In the genomic region with DNA sequence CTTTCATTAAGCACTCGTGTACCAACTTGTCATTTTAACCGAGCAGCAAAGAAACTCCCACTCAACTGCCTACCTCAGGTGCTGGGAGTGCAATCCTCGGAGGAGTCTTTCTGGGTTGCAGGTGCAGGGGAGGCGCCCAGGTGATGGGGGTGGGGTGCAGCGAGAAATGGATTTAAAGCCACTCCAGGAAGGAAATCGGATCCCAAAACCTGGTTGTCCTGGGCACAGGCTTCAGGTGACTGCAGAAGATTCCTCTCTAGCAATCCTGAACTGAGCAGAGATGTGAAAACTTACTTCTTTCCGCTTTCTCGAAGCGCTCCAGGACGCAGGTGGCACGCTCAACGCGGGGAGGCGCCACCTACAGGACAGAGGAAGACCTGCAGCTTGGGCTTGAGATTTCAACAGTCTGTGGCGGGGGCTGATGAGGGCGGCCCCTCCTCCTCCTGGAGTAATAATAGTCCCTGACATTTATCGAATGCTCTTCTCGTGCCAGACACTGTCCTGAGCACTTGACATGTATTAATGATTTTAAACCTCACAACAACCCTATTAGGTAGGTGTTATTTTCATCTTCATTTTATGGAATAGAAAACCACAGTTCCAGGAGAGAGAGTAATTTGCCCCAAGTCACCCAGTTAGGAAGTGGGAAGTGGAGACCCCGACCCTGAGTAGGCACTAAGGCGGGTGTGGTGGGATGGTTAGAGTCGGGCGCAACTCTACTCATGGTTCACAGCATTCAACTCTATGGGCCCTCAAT, we compare ENCODE assay signal across 1 cellular context.
TF ChIP-seq lines count a peak whose summit lies in the region.

No MANE protein-coding gene starts in this region.

TF ChIP-seq in GM12878, 131 proteins besides CTCF, POLR2A, EP300 and RAD21 (continued from another document and continues in another):
- TF ChIP-seq, protein P1, sequence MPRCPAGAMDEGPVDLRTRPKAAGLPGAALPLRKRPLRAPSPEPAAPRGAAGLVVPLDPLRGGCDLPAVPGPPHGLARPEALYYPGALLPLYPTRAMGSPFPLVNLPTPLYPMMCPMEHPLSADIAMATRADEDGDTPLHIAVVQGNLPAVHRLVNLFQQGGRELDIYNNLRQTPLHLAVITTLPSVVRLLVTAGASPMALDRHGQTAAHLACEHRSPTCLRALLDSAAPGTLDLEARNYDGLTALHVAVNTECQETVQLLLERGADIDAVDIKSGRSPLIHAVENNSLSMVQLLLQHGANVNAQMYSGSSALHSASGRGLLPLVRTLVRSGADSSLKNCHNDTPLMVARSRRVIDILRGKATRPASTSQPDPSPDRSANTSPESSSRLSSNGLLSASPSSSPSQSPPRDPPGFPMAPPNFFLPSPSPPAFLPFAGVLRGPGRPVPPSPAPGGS (IDR thresholded peaks at IDR 0.05; ENCODE audit: borderline replicate concordance, insufficient read depth, low read depth, low read length, poor library complexity, severe bottlenecking) = no peak
- TF ChIP-seq BACH1 (IDR thresholded peaks at IDR 0.05; ENCODE audit: borderline replicate concordance) = no peak
- TF ChIP-seq YBX1 (IDR thresholded peaks at IDR 0.05) = no peak
- no peak for TF ChIP-seq JUNB (IDR thresholded peaks at IDR 0.05)
- TF ChIP-seq GATAD2B (conservative IDR thresholded peaks at IDR 0.05; ENCODE audit: low read depth) = no peak
- TF ChIP-seq, protein P2, sequence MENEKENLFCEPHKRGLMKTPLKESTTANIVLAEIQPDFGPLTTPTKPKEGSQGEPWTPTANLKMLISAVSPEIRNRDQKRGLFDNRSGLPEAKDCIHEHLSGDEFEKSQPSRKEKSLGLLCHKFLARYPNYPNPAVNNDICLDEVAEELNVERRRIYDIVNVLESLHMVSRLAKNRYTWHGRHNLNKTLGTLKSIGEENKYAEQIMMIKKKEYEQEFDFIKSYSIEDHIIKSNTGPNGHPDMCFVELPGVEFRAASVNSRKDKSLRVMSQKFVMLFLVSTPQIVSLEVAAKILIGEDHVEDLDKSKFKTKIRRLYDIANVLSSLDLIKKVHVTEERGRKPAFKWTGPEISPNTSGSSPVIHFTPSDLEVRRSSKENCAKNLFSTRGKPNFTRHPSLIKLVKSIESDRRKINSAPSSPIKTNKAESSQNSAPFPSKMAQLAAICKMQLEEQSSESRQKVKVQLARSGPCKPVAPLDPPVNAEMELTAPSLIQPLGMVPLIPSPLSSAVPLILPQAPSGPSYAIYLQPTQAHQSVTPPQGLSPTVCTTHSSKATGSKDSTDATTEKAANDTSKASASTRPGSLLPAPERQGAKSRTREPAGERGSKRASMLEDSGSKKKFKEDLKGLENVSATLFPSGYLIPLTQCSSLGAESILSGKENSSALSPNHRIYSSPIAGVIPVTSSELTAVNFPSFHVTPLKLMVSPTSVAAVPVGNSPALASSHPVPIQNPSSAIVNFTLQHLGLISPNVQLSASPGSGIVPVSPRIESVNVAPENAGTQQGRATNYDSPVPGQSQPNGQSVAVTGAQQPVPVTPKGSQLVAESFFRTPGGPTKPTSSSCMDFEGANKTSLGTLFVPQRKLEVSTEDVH (IDR thresholded peaks at IDR 0.05; ENCODE audit: low read depth, partially characterized antibody) = no peak
- no peak for TF ChIP-seq RBBP5 (conservative IDR thresholded peaks at IDR 0.05)
- TF ChIP-seq MEF2A (IDR thresholded peaks at IDR 0.05; ENCODE audit: insufficient read depth, low read depth, low read length) = no peak
- TF ChIP-seq POLR2AphosphoS2 (IDR thresholded peaks at IDR 0.05; ENCODE audit: low read depth, low read length) = no peak
- peak; percentile 38 for TF ChIP-seq IKZF1 (conservative IDR thresholded peaks at IDR 0.05)
- no peak for TF ChIP-seq SIN3A (IDR thresholded peaks at IDR 0.05; ENCODE audit: low read depth, low read length)
- 0 out of 2 replicates have a peak, but pooled peaks have one; percentile 16 for TF ChIP-seq CHD2 (IDR thresholded peaks at IDR 0.05; ENCODE audit: borderline replicate concordance, low read depth, low read length)
- no peak for TF ChIP-seq HDGF (IDR thresholded peaks at IDR 0.05)
- TF ChIP-seq, protein P3, sequence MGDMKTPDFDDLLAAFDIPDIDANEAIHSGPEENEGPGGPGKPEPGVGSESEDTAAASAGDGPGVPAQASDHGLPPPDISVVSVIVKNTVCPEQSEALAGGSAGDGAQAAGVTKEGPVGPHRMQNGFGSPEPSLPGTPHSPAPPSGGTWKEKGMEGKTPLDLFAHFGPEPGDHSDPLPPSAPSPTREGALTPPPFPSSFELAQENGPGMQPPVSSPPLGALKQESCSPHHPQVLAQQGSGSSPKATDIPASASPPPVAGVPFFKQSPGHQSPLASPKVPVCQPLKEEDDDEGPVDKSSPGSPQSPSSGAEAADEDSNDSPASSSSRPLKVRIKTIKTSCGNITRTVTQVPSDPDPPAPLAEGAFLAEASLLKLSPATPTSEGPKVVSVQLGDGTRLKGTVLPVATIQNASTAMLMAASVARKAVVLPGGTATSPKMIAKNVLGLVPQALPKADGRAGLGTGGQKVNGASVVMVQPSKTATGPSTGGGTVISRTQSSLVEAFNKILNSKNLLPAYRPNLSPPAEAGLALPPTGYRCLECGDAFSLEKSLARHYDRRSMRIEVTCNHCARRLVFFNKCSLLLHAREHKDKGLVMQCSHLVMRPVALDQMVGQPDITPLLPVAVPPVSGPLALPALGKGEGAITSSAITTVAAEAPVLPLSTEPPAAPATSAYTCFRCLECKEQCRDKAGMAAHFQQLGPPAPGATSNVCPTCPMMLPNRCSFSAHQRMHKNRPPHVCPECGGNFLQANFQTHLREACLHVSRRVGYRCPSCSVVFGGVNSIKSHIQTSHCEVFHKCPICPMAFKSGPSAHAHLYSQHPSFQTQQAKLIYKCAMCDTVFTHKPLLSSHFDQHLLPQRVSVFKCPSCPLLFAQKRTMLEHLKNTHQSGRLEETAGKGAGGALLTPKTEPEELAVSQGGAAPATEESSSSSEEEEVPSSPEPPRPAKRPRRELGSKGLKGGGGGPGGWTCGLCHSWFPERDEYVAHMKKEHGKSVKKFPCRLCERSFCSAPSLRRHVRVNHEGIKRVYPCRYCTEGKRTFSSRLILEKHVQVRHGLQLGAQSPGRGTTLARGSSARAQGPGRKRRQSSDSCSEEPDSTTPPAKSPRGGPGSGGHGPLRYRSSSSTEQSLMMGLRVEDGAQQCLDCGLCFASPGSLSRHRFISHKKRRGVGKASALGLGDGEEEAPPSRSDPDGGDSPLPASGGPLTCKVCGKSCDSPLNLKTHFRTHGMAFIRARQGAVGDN (IDR thresholded peaks at IDR 0.05) = 0 out of 2 replicates have a peak, but pooled peaks have one; percentile 27
- TF ChIP-seq ZNF24 (IDR thresholded peaks at IDR 0.05) = no peak
- peak; percentile 71; the same call in 1 of the 2 replicates for TF ChIP-seq NBN (IDR thresholded peaks at IDR 0.05)
- no peak for TF ChIP-seq ZNF274 (IDR thresholded peaks at IDR 0.05; ENCODE audit: insufficient read depth, insufficient read length)
- TF ChIP-seq FOXM1 (IDR thresholded peaks at IDR 0.05; ENCODE audit: low read depth, low read length) = no peak
- TF ChIP-seq ZSCAN29 (IDR thresholded peaks at IDR 0.05) = no peak
- TF ChIP-seq, protein P4, sequence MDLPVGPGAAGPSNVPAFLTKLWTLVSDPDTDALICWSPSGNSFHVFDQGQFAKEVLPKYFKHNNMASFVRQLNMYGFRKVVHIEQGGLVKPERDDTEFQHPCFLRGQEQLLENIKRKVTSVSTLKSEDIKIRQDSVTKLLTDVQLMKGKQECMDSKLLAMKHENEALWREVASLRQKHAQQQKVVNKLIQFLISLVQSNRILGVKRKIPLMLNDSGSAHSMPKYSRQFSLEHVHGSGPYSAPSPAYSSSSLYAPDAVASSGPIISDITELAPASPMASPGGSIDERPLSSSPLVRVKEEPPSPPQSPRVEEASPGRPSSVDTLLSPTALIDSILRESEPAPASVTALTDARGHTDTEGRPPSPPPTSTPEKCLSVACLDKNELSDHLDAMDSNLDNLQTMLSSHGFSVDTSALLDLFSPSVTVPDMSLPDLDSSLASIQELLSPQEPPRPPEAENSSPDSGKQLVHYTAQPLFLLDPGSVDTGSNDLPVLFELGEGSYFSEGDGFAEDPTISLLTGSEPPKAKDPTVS (IDR thresholded peaks at IDR 0.05; ENCODE audit: low read depth, low read length) = no peak
- TF ChIP-seq, protein P5, sequence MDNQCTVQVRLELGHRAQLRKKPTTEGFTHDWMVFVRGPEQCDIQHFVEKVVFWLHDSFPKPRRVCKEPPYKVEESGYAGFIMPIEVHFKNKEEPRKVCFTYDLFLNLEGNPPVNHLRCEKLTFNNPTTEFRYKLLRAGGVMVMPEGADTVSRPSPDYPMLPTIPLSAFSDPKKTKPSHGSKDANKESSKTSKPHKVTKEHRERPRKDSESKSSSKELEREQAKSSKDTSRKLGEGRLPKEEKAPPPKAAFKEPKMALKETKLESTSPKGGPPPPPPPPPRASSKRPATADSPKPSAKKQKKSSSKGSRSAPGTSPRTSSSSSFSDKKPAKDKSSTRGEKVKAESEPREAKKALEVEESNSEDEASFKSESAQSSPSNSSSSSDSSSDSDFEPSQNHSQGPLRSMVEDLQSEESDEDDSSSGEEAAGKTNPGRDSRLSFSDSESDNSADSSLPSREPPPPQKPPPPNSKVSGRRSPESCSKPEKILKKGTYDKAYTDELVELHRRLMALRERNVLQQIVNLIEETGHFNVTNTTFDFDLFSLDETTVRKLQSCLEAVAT (IDR thresholded peaks at IDR 0.05) = no peak
- TF ChIP-seq FOS (IDR thresholded peaks at IDR 0.05; ENCODE audit: borderline replicate concordance, extremely low read depth, insufficient read length) = no peak
- TF ChIP-seq NRF1 (conservative IDR thresholded peaks at IDR 0.05; ENCODE audit: low read depth, low read length) = no peak
- TF ChIP-seq NFIC (IDR thresholded peaks at IDR 0.05; ENCODE audit: low read depth, low read length) = no peak
- TF ChIP-seq SIX5 (IDR thresholded peaks at IDR 0.05; ENCODE audit: low read depth, low read length, severe bottlenecking) = no peak
- no peak for TF ChIP-seq STAT3 (IDR thresholded peaks at IDR 0.05; ENCODE audit: low read depth, low read length)
- no peak for TF ChIP-seq RFX5 (IDR thresholded peaks at IDR 0.05; ENCODE audit: low read depth, low read length)
- peak; percentile 32; the same call in 1 of the 2 replicates for TF ChIP-seq PAX5 (IDR thresholded peaks at IDR 0.05; ENCODE audit: borderline replicate concordance, low read depth, low read length)
- no peak for TF ChIP-seq MYC (IDR thresholded peaks at IDR 0.05; ENCODE audit: insufficient read depth, insufficient read length, insufficient replicate concordance, low read length, severe bottlenecking)
- TF ChIP-seq TCF3 (IDR thresholded peaks at IDR 0.05; ENCODE audit: borderline replicate concordance, insufficient read depth, low read depth, low read length) = 0 out of 2 replicates have a peak, but pooled peaks have one; percentile 67
- TF ChIP-seq, protein P6, sequence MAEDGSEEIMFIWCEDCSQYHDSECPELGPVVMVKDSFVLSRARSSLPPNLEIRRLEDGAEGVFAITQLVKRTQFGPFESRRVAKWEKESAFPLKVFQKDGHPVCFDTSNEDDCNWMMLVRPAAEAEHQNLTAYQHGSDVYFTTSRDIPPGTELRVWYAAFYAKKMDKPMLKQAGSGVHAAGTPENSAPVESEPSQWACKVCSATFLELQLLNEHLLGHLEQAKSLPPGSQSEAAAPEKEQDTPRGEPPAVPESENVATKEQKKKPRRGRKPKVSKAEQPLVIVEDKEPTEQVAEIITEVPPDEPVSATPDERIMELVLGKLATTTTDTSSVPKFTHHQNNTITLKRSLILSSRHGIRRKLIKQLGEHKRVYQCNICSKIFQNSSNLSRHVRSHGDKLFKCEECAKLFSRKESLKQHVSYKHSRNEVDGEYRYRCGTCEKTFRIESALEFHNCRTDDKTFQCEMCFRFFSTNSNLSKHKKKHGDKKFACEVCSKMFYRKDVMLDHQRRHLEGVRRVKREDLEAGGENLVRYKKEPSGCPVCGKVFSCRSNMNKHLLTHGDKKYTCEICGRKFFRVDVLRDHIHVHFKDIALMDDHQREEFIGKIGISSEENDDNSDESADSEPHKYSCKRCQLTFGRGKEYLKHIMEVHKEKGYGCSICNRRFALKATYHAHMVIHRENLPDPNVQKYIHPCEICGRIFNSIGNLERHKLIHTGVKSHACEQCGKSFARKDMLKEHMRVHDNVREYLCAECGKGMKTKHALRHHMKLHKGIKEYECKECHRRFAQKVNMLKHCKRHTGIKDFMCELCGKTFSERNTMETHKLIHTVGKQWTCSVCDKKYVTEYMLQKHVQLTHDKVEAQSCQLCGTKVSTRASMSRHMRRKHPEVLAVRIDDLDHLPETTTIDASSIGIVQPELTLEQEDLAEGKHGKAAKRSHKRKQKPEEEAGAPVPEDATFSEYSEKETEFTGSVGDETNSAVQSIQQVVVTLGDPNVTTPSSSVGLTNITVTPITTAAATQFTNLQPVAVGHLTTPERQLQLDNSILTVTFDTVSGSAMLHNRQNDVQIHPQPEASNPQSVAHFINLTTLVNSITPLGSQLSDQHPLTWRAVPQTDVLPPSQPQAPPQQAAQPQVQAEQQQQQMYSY (CRISPR knock-in tag; IDR thresholded peaks at IDR 0.05) = no peak
- TF ChIP-seq SMAD5 (IDR thresholded peaks at IDR 0.05; ENCODE audit: low read depth) = no peak
- no peak for TF ChIP-seq FOXK2 (IDR thresholded peaks at IDR 0.05)
- TF ChIP-seq SMAD1 (IDR thresholded peaks at IDR 0.05; ENCODE audit: low read depth, partially characterized antibody) = no peak
- TF ChIP-seq SMC3 (IDR thresholded peaks at IDR 0.05; ENCODE audit: borderline replicate concordance, low read length) = peak; percentile 94
- no peak for TF ChIP-seq TBL1XR1 (IDR thresholded peaks at IDR 0.05; ENCODE audit: low read depth, low read length)
- TF ChIP-seq SP1 (IDR thresholded peaks at IDR 0.05; ENCODE audit: low read depth, low read length) = no peak
- TF ChIP-seq KLF5 (IDR thresholded peaks at IDR 0.05; ENCODE audit: partially characterized antibody) = no peak
- TF ChIP-seq, protein P7, sequence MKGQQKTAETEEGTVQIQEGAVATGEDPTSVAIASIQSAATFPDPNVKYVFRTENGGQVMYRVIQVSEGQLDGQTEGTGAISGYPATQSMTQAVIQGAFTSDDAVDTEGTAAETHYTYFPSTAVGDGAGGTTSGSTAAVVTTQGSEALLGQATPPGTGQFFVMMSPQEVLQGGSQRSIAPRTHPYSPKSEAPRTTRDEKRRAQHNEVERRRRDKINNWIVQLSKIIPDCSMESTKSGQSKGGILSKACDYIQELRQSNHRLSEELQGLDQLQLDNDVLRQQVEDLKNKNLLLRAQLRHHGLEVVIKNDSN (IDR thresholded peaks at IDR 0.05; ENCODE audit: borderline replicate concordance, extremely low read length, insufficient read depth, low read depth, low read length) = no peak
- TF ChIP-seq CREM (IDR thresholded peaks at IDR 0.05; ENCODE audit: low read depth) = no peak
